In the genomic region with DNA sequence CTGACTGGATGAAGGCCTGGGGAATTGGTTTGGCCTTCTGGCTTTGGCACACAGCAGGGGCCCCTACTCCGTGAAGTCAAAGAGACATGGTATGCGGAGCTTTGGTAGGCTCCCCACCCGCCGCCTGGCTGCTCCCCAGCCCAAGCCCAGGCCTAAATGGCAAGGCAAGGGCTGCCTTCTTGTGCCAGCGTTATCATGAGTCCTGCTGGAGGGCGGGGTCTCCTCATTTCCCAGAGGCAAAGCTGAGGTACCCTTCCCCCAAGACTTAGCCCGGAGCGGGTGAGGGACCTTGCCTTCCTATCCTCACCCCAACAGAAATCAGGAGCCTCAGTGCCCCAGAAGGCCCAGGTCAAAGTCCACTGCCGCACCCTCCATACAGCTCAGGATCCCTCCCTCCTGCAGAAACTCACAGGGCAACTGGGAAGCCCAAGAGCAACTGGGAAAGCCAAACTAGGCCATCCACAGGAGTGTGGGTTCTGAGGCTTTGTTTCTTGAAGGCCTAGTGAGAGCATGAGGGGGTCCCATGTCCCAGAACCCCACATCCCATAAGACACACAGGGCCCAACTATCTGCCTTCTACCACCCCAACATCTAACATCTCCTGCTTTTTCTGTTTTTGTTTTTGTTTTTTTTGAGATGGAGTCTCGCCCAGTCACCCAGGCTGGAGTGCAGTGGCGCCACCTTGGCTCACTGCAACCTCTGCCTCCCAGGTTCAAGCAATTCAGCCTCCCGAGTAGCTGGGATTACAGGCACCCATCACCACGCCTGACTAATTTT, we compare ENCODE assay signal across 11 cellular contexts. TPM values are rescaled to one million over a fixed set of nuclear protein-coding genes. Genes with fewer than 3 reads are reported as not detected.
DNase-seq lines count a peak whose midpoint lies in the region; ATAC-seq and TF ChIP-seq lines count a peak whose summit lies in the region.
"Had no signal": no experiment of that assay in that cellular context is flagged by ENCODE, and none has a peak within 500 bp of the region (broad histone marks: within the 10 kb centered on the region; RNA-seq: fewer than 3 reads in every experiment).

No MANE protein-coding gene starts in this region.

- CTCF ChIA-PET in activated naive CD4-positive, alpha-beta T cell treated with anti-CD3 and anti-CD28 coated beads, Interleukin-2, amount 10 ng/mL, durations not matched to agents 7 days and 5 days (lab: Charles Lee): interaction anchor here (1.2 to 2.3 kb wide), 6 partner anchors 9 to 57 kb away, joined by 3 to 9 read pairs (median 8); partner anchors contain the start of genes MIEN1, PGAP3 and TCAP

- H3K9me3 ChIP-seq in lower lobe of right lung (no peaks in the 10 kb centered on the region), tibial artery (no peaks in the 10 kb centered on the region)

- H3K4me1 Mint-ChIP-seq in activated naive CD4-positive, alpha-beta T cell treated with anti-CD3 and anti-CD28 coated beads, Interleukin-2, amount 10 ng/mL, durations not matched to agents 7 days and 5 days: peaks cover 60% of the 10 kb centered on the region
- peaks cover 53% of the 10 kb centered on the region for H3K4me1 Mint-ChIP-seq in activated naive CD8-positive, alpha-beta T cell treated with anti-CD3 and anti-CD28 coated beads for 36 hours

- H3K36me3 ChIP-seq in lower lobe of right lung: peaks cover 14% of the 10 kb centered on the region
- H3K36me3 ChIP-seq in tibial artery: peaks cover 0 to 30% (median 0%) of the 10 kb centered on the region in 3 donors

- no peak for DNase-seq in activated naive CD4-positive, alpha-beta T cell treated with anti-CD3 and anti-CD28 coated beads, Interleukin-2, amount 10 ng/mL, durations not matched to agents 7 days and 5 days
- no peak for DNase-seq in activated naive CD4-positive, alpha-beta T cell treated with Interleukin-2 at 50 U/mL for 16 hours
- DNase-seq in activated naive CD8-positive, alpha-beta T cell treated with anti-CD3 and anti-CD28 coated beads for 36 hours: no peak
- DNase-seq in lower lobe of right lung (no peak), tibial artery (no peak), NCI-H1105 (lab: John Stamatoyannopoulos, UW) (no peak), OCI-M1 (lab: John Stamatoyannopoulos, UW) (no peak)
- DNase-seq: effector CD4-positive, alpha-beta T cell had no signal

- no peak overlapping the region for H3K4me3 Mint-ChIP-seq in activated naive CD4-positive, alpha-beta T cell treated with anti-CD3 and anti-CD28 coated beads, Interleukin-2, amount 10 ng/mL, durations not matched to agents 7 days and 5 days
- no peak overlapping the region for H3K4me3 Mint-ChIP-seq in activated naive CD8-positive, alpha-beta T cell treated with anti-CD3 and anti-CD28 coated beads for 36 hours

- TF ChIP-seq CTCF in lower lobe of right lung (IDR thresholded peaks at IDR 0.05): no peak
- no peak for TF ChIP-seq CTCF in tibial artery (IDR thresholded peaks at IDR 0.05)

- H3K36me3 Mint-ChIP-seq in activated naive CD4-positive, alpha-beta T cell treated with anti-CD3 and anti-CD28 coated beads, Interleukin-2, amount 10 ng/mL, durations not matched to agents 7 days and 5 days: peaks cover 31% of the 10 kb centered on the region
- peaks cover 2% of the 10 kb centered on the region for H3K36me3 Mint-ChIP-seq in activated naive CD8-positive, alpha-beta T cell treated with anti-CD3 and anti-CD28 coated beads for 36 hours

- H3K27me3 Mint-ChIP-seq in activated naive CD4-positive, alpha-beta T cell treated with anti-CD3 and anti-CD28 coated beads, Interleukin-2, amount 10 ng/mL, durations not matched to agents 7 days and 5 days: peaks cover 4% of the 10 kb centered on the region
- no peaks in the 10 kb centered on the region for H3K27me3 Mint-ChIP-seq in activated naive CD8-positive, alpha-beta T cell treated with anti-CD3 and anti-CD28 coated beads for 36 hours

- no peaks in the 10 kb centered on the region for H3K27me3 ChIP-seq in lower lobe of right lung (ENCODE audit: low read depth)
- no peaks in the 10 kb centered on the region for H3K27me3 ChIP-seq in tibial artery

- intact Hi-C loops in lower lobe of right lung (cut with DNase I) (no loop called here), tibial artery (cut with DNase I; ENCODE audit: low total_unique reads) (no loop called here)

- ATAC-seq in lower lobe of right lung: no peak
- ATAC-seq in GM18502 (IDR thresholded peaks at IDR 0.05; ENCODE audit: poor library complexity, unreplicated experiment): no peak

- no peaks in the 10 kb centered on the region for H3K9me3 Mint-ChIP-seq in activated naive CD4-positive, alpha-beta T cell treated with anti-CD3 and anti-CD28 coated beads, Interleukin-2, amount 10 ng/mL, durations not matched to agents 7 days and 5 days
- no peaks in the 10 kb centered on the region for H3K9me3 Mint-ChIP-seq in activated naive CD8-positive, alpha-beta T cell treated with anti-CD3 and anti-CD28 coated beads for 36 hours
- H3K9me3 Mint-ChIP-seq: activated naive CD4-positive, alpha-beta T cell treated with anti-CD3 and anti-CD28 coated beads, Interleukin-2, amount 50 U/mL, for 72 hours had no signal

- peak overlapping the region; percentile 88 for H3K27ac Mint-ChIP-seq in activated naive CD4-positive, alpha-beta T cell treated with anti-CD3 and anti-CD28 coated beads, Interleukin-2, amount 10 ng/mL, durations not matched to agents 7 days and 5 days
- H3K27ac Mint-ChIP-seq in activated naive CD8-positive, alpha-beta T cell treated with anti-CD3 and anti-CD28 coated beads for 36 hours: peak overlapping the region; percentile 93

- H3K4me3 ChIP-seq in lower lobe of right lung (no peak overlapping the region), tibial artery (no peak overlapping the region)

- H3K4me1 ChIP-seq in lower lobe of right lung: peaks cover 46% of the 10 kb centered on the region
- peaks cover 7 to 67% (median 47%) of the 10 kb centered on the region in 4 donors for H3K4me1 ChIP-seq in tibial artery

- peak overlapping the region; percentile 18 for H3K27ac ChIP-seq in lower lobe of right lung
- peak overlapping the region; percentile 84 to 88 for H3K27ac ChIP-seq in tibial artery
- H3K27ac ChIP-seq: VCaP had no signal

RNA-seq across cellular contexts. Expression of gene PGAP3, which starts 9.3 kb away (rescaled TPM):
- 1 to 10 TPM; 7.8 to 8.9 TPM for total RNA-seq in activated naive CD8-positive, alpha-beta T cell treated with anti-CD3 and anti-CD28 coated beads for 36 hours
- 20.7 TPM for total RNA-seq in lower lobe of right lung

RNA-seq across cellular contexts. Expression of gene PNMT, which starts 10.3 kb away (rescaled TPM):
- not detected for total RNA-seq in activated naive CD8-positive, alpha-beta T cell treated with anti-CD3 and anti-CD28 coated beads for 36 hours
- 3.9 TPM for total RNA-seq in lower lobe of right lung

RNA-seq across cellular contexts. Expression of gene TCAP, which starts 13.4 kb away (rescaled TPM):
- under 1 TPM; 0.78 to 0.89 TPM for total RNA-seq in activated naive CD8-positive, alpha-beta T cell treated with anti-CD3 and anti-CD28 coated beads for 36 hours
- 3.7 TPM for total RNA-seq in lower lobe of right lung

RNA-seq across cellular contexts. Expression of gene ERBB2, which starts 21.3 kb away (rescaled TPM):
- total RNA-seq in activated naive CD8-positive, alpha-beta T cell treated with anti-CD3 and anti-CD28 coated beads for 36 hours: 1 to 10 TPM; 3.8 to 4.3 TPM
- total RNA-seq in lower lobe of right lung: 96.1 TPM

RNA-seq across cellular contexts. Expression of gene STARD3, which starts 41.6 kb away (rescaled TPM):
- total RNA-seq in activated naive CD8-positive, alpha-beta T cell treated with anti-CD3 and anti-CD28 coated beads for 36 hours: 10 to 100 TPM; 47.9 to 53.2 TPM
- total RNA-seq in lower lobe of right lung: 76.6 TPM
